In genomic region chr6:79250107-79250514, GRCh38 we compare ENCODE assay signal across 1 cellular context.
TF ChIP-seq lines count a peak whose summit lies in the region.

No MANE protein-coding gene starts in this region.

TF ChIP-seq in GM12878, 131 proteins besides CTCF, POLR2A, EP300 and RAD21 (continued from another document):
- peak; percentile 54; the same call in 1 of the 2 replicates for TF ChIP-seq RELB (IDR thresholded peaks at IDR 0.05; ENCODE audit: low read depth)
- TF ChIP-seq ZNF687 (IDR thresholded peaks at IDR 0.05) = no peak
- TF ChIP-seq MEF2A (IDR thresholded peaks at IDR 0.05; ENCODE audit: insufficient read depth, low read depth, low read length) = peak; percentile 94
- no peak for TF ChIP-seq SREBF1 (IDR thresholded peaks at IDR 0.05; ENCODE audit: low read length)
- no peak for TF ChIP-seq BCLAF1 (IDR thresholded peaks at IDR 0.05)
- peak; percentile 60; the same call in 1 of the 2 replicates for TF ChIP-seq FOXM1 (IDR thresholded peaks at IDR 0.05; ENCODE audit: low read depth, low read length)
- TF ChIP-seq ATF7 (IDR thresholded peaks at IDR 0.05; ENCODE audit: low read depth) = peak; percentile 87
- no peak for TF ChIP-seq CEBPZ (IDR thresholded peaks at IDR 0.05; ENCODE audit: low read depth, low read length)
